8 cellular contexts compared by ENCODE assay signal in genomic region chr6:144334150-144334708, GRCh38. TPM values are rescaled to one million over a fixed set of nuclear protein-coding genes. Genes with fewer than 3 reads are reported as not detected.
A peak's percentile ranks its signal among the peaks of the same experiment; 100 is the strongest.
DNase-seq lines count a peak whose midpoint lies in the region; ATAC-seq and TF ChIP-seq lines count a peak whose summit lies in the region.

No MANE protein-coding gene starts in this region.

- peak overlapping the region; percentile 80 to 93 (median 86) for H3K4me3 Mint-ChIP-seq in naive thymus-derived CD4-positive, alpha-beta T cell
- no peak overlapping the region for H3K4me3 Mint-ChIP-seq in type B pancreatic cell

- ATAC-seq in GM21526 (IDR thresholded peaks at IDR 0.05; ENCODE audit: low FRiP score, unreplicated experiment): peak; percentile 65
- ATAC-seq in naive thymus-derived CD4-positive, alpha-beta T cell: peak; percentile 91

- intact Hi-C loops in naive thymus-derived CD4-positive, alpha-beta T cell (cut with micrococcal nuclease): loop anchor here (1.0 to 2.0 kb wide), 8 partner anchors 10 to 239 kb away; partner anchors contain the start of genes SF3B5 (in 1 of the 2), STX11 (in 1 of the 2) and UTRN (in 1 of the 2)

- peaks cover 41 to 74% (median 60%) of the 10 kb centered on the region in 7 donors for H3K4me1 Mint-ChIP-seq in naive thymus-derived CD4-positive, alpha-beta T cell
- peaks cover 32% of the 10 kb centered on the region for H3K4me1 Mint-ChIP-seq in type B pancreatic cell (ENCODE audit: unreplicated experiment)

- H3K9me3 Mint-ChIP-seq in naive thymus-derived CD4-positive, alpha-beta T cell: no peaks in the 10 kb centered on the region
- H3K9me3 Mint-ChIP-seq in type B pancreatic cell: no peaks in the 10 kb centered on the region

- DNase-seq in COLO668 (lab: John Stamatoyannopoulos, UW; ENCODE audit: unreplicated experiment) (peak; percentile 29), LHCN-M2 (ENCODE audit: low read depth) (peak; percentile 78), activated T-cell treated with anti-CD3 and anti-CD28 coated beads for 48 hours (ENCODE audit: low read depth) (peak; percentile 44), COLO829 (ENCODE audit: low spot score) (no peak), type B pancreatic cell (ENCODE audit: extremely low spot score, unreplicated experiment) (no peak), mucosa of gallbladder (ENCODE audit: low spot score) (no peak)
- peak; percentile 24 to 87 (median 83) for DNase-seq in naive thymus-derived CD4-positive, alpha-beta T cell

- CTCF ChIA-PET in naive thymus-derived CD4-positive, alpha-beta T cell (lab: Charles Lee): no interaction called here

- peaks cover 34 to 41% of the 10 kb centered on the region in 2 donors for H3K4me1 ChIP-seq in naive thymus-derived CD4-positive, alpha-beta T cell (ENCODE audit: control insufficient read depth in 2 of 2, insufficient read depth in 2 of 2, low read length in 2 of 2)

- H3K4me3 ChIP-seq in naive thymus-derived CD4-positive, alpha-beta T cell (ENCODE audit: low read length): peak overlapping the region; percentile 59

- no peaks in the 10 kb centered on the region for H3K9me3 ChIP-seq in naive thymus-derived CD4-positive, alpha-beta T cell (ENCODE audit: control insufficient read depth in 2 of 3, low read length in 3 of 3)

- peak overlapping the region; percentile 75 for H3K27ac ChIP-seq in naive thymus-derived CD4-positive, alpha-beta T cell (ENCODE audit: low read depth, low read length)

- H3K27me3 Mint-ChIP-seq in naive thymus-derived CD4-positive, alpha-beta T cell: no peaks in the 10 kb centered on the region
- H3K27me3 Mint-ChIP-seq in type B pancreatic cell: no peaks in the 10 kb centered on the region

- no peaks in the 10 kb centered on the region for H3K27me3 ChIP-seq in naive thymus-derived CD4-positive, alpha-beta T cell (ENCODE audit: control insufficient read depth in 2 of 2, insufficient read depth in 2 of 2, low read length in 2 of 2)

- POLR2A ChIA-PET in naive thymus-derived CD4-positive, alpha-beta T cell (lab: Charles Lee): interaction anchor here (0.9 to 4.0 kb wide), 5 partner anchors 8 to 271 kb away, joined by 3 to 42 read pairs (median 3); no protein-coding TSS in a partner anchor

- TF ChIP-seq CTCF in type B pancreatic cell (conservative IDR thresholded peaks at IDR 0.05): no peak

- H3K27ac Mint-ChIP-seq in naive thymus-derived CD4-positive, alpha-beta T cell: peak overlapping the region; percentile 87 to 98 (median 96)
- no peak overlapping the region for H3K27ac Mint-ChIP-seq in type B pancreatic cell

- peaks cover 0 to 5% (median 0%) of the 10 kb centered on the region in 5 donors for H3K36me3 Mint-ChIP-seq in naive thymus-derived CD4-positive, alpha-beta T cell
- H3K36me3 Mint-ChIP-seq in type B pancreatic cell: peaks cover 3% of the 10 kb centered on the region

- H3K36me3 ChIP-seq in naive thymus-derived CD4-positive, alpha-beta T cell (ENCODE audit: control insufficient read depth in 2 of 3, insufficient read depth in 3 of 3, low read length in 3 of 3): no peaks in the 10 kb centered on the region

RNA-seq across cellular contexts. Expression of gene UTRN, which starts 49.1 kb away (rescaled TPM):
- total RNA-seq in LHCN-M2 (2014; rRNA removed) (71.8 and 92.4 TPM in 2 replicates), type B pancreatic cell (ENCODE audit: low replicate concordance) (75.1 and 77.7 TPM in 2 replicates), mucosa of gallbladder (107 TPM)
- polyA plus RNA-seq in LHCN-M2 (2012): 21.7 TPM
- total RNA-seq in naive thymus-derived CD4-positive, alpha-beta T cell: 100 to 1,000 TPM; 148 to 280 (median 153) TPM
- 10 to 100 TPM; 46.7 to 52.1 TPM for polyA plus RNA-seq in naive thymus-derived CD4-positive, alpha-beta T cell

Comparison
In these comparisons a context has a peak if more than half of its experiments do, and no peak if none do; other contexts are left out.
1. DNase-seq: peak in COLO668 (single experiment), LHCN-M2 (single experiment), activated T-cell treated with anti-CD3 and anti-CD28 coated beads for 48 hours (single experiment) and naive thymus-derived CD4-positive, alpha-beta T cell (9 of 9); none in COLO829 (single experiment), type B pancreatic cell (single experiment) and mucosa of gallbladder (single experiment).